Comparison of ENCODE assay signal across 15 cellular contexts in genomic region chr16:10623059-10623458, GRCh38. TPM values are rescaled to one million over a fixed set of nuclear protein-coding genes. Genes with fewer than 3 reads are reported as not detected.
DNase-seq lines count a peak whose midpoint lies in the region; ATAC-seq and TF ChIP-seq lines count a peak whose summit lies in the region.
"Had no signal": no experiment of that assay in that cellular context is flagged by ENCODE, and none has a peak within 500 bp of the region (broad histone marks: within the 10 kb centered on the region; RNA-seq: fewer than 3 reads in every experiment).

No MANE protein-coding gene starts in this region.

- H3K36me3 ChIP-seq in left ventricle myocardium inferior, result no peaks in the 10 kb centered on the region
- H3K36me3 ChIP-seq in heart right ventricle, result no peaks in the 10 kb centered on the region
- no peaks in the 10 kb centered on the region for H3K36me3 ChIP-seq in HEK293 (ENCODE audit: control insufficient read depth in 2 of 2, insufficient read depth in 1 of 2, low read length in 2 of 2)
- H3K36me3 ChIP-seq in lower lobe of right lung, result no peaks in the 10 kb centered on the region
- H3K36me3 ChIP-seq: BLaER1, HAP-1 had no signal

- no peak for DNase-seq in left ventricle myocardium inferior
- no peak for DNase-seq in heart right ventricle
- no peak for DNase-seq in lower lobe of right lung
- no peak for DNase-seq in progenitor cell of endocrine pancreas (ENCODE audit: low spot score, unreplicated experiment)
- DNase-seq in iPS-NIHi7 (ENCODE audit: extremely low spot score), result no peak
- DNase-seq in NCI-H1694 (lab: John Stamatoyannopoulos, UW), result no peak
- no peak for DNase-seq in activated CD4-positive, alpha-beta T cell treated with anti-CD3 and anti-CD28 coated beads, Interleukin-2, amount 50 U/mL, for 1 hour
- DNase-seq: 8988T; AML-193; CD8-positive, alpha-beta memory T cell; GOT3; HFFc6 had no signal

- H3K4me3 ChIP-seq in left ventricle myocardium inferior, result no peak overlapping the region
- H3K4me3 ChIP-seq in heart right ventricle, result no peak overlapping the region
- no peak overlapping the region for H3K4me3 ChIP-seq in HEK293 (ENCODE audit: low read depth, low read length)
- no peak overlapping the region for H3K4me3 ChIP-seq in lower lobe of right lung
- H3K4me3 ChIP-seq: BLaER1, HAP-1 had no signal

- CTCF ChIA-PET in HEK293 (lab: Yijun Ruan, JAX), result no interaction called here

- POLR2A ChIA-PET in HEK293 (lab: Yijun Ruan, JAX), result no interaction called here

- H3K27me3 ChIP-seq in left ventricle myocardium inferior (ENCODE audit: low read depth) (no peaks in the 10 kb centered on the region), heart right ventricle (no peaks in the 10 kb centered on the region), lower lobe of right lung (ENCODE audit: low read depth) (no peaks in the 10 kb centered on the region)
- H3K27me3 ChIP-seq: BLaER1 had no signal

- TF ChIP-seq CTCF in left ventricle myocardium inferior (IDR thresholded peaks at IDR 0.05; ENCODE audit: borderline replicate concordance) (no peak), heart right ventricle (IDR thresholded peaks at IDR 0.05) (no peak), HEK293 (tag by site-specific recombination; IDR thresholded peaks at IDR 0.05) (no peak), lower lobe of right lung (IDR thresholded peaks at IDR 0.05) (no peak), progenitor cell of endocrine pancreas (IDR thresholded peaks at IDR 0.05; ENCODE audit: unreplicated experiment) (no peak)

- no peak overlapping the region for H3K4me3 Mint-ChIP-seq in progenitor cell of endocrine pancreas (ENCODE audit: low read depth)
- H3K4me3 Mint-ChIP-seq: CD8-positive, alpha-beta memory T cell; HFFc6 had no signal

- H3K27me3 Mint-ChIP-seq in progenitor cell of endocrine pancreas, result peaks cover 13% of the 10 kb centered on the region

- H3K4me1 Mint-ChIP-seq in progenitor cell of endocrine pancreas (ENCODE audit: low read depth), result peaks cover 18% of the 10 kb centered on the region
- H3K4me1 Mint-ChIP-seq: CD8-positive, alpha-beta memory T cell had no signal

- H3K9me3 ChIP-seq in left ventricle myocardium inferior (replicated peaks) (no peaks in the 10 kb centered on the region), heart right ventricle (no peaks in the 10 kb centered on the region), HEK293 (ENCODE audit: control insufficient read depth, insufficient read depth, low read depth, low read length) (no peaks in the 10 kb centered on the region), lower lobe of right lung (no peaks in the 10 kb centered on the region)
- H3K9me3 ChIP-seq: BLaER1, HAP-1 had no signal

- ATAC-seq in heart right ventricle (no peak), lower lobe of right lung (no peak)

- peak overlapping the region; percentile 76 for H3K27ac ChIP-seq in left ventricle myocardium inferior (replicated peaks)
- peak overlapping the region in 4 of 10 donors; percentile 46 to 80 (median 64) for H3K27ac ChIP-seq in heart right ventricle
- no peak overlapping the region for H3K27ac ChIP-seq in HEK293 (ENCODE audit: extremely low read depth, low read depth, low read length)
- H3K27ac ChIP-seq in lower lobe of right lung, result peak overlapping the region; percentile 69
- H3K27ac ChIP-seq: BLaER1 had no signal

- H3K4me1 ChIP-seq in left ventricle myocardium inferior (peaks cover 25% of the 10 kb centered on the region), heart right ventricle (peaks cover 0 to 27% (median 15%) of the 10 kb centered on the region in 9 donors), HEK293 (ENCODE audit: control insufficient read depth, insufficient read depth, low read length) (no peaks in the 10 kb centered on the region), lower lobe of right lung (peaks cover 16% of the 10 kb centered on the region)

- 82 to 85% methylated on average over 3 of the region's 3 CpGs for WGBS in heart right ventricle, 2 donors

- no peaks in the 10 kb centered on the region for H3K9me3 Mint-ChIP-seq in progenitor cell of endocrine pancreas (ENCODE audit: low read depth)
- H3K9me3 Mint-ChIP-seq: HFFc6 had no signal

- H3K27ac Mint-ChIP-seq in progenitor cell of endocrine pancreas, result peak overlapping the region; percentile 82
- H3K27ac Mint-ChIP-seq: CD8-positive, alpha-beta memory T cell; HFFc6 had no signal

- H3K36me3 Mint-ChIP-seq in progenitor cell of endocrine pancreas (ENCODE audit: insufficient read depth), result no peaks in the 10 kb centered on the region
- H3K36me3 Mint-ChIP-seq: CD8-positive, alpha-beta memory T cell had no signal

- intact Hi-C loops in left ventricle myocardium inferior (cut with micrococcal nuclease) (no loop called here), heart right ventricle (cut with DNase I) (loop anchor here in 1 of 10 donors (10.0 kb wide), 1 partner anchor 98 kb away; no protein-coding TSS in a partner anchor), lower lobe of right lung (cut with DNase I) (no loop called here)

TF ChIP-seq in HEK293, 187 proteins besides CTCF, POLR2A, EP300 and RAD21:
- TF ChIP-seq ZNF280D (tag by site-specific recombination; IDR thresholded peaks at IDR 0.05), result no peak
- no peak for TF ChIP-seq OVOL3 (tag by site-specific recombination; IDR thresholded peaks at IDR 0.05)
- TF ChIP-seq ZNF121 (tag by site-specific recombination; IDR thresholded peaks at IDR 0.05), result 0 out of 2 replicates have a peak, but pooled peaks have one; percentile 24
- TF ChIP-seq SCRT1 (tag by site-specific recombination; IDR thresholded peaks at IDR 0.05; ENCODE audit: borderline replicate concordance), result no peak
- no peak for TF ChIP-seq ZBTB11 (tag by site-specific recombination; conservative IDR thresholded peaks at IDR 0.05; ENCODE audit: low read depth)
TF ChIP-seq in HEK293: peak in this region for 1.

RNA-seq across cellular contexts. Expression of gene EMP2, which starts 42.7 kb away (rescaled TPM):
- total RNA-seq in left ventricle myocardium inferior (60.5 TPM), heart right ventricle (100 to 1,000 TPM in 1 of 10 donors, 10 to 100 TPM in 9; 44.6 to 108 (median 62.0) TPM), lower lobe of right lung (518 TPM), progenitor cell of endocrine pancreas (10.5 and 11.6 TPM in 2 replicates)
- 10 to 100 TPM; 36.1 to 40.9 TPM for polyA plus RNA-seq in heart right ventricle
- total RNA-seq: CD8-positive, alpha-beta memory T cell had no signal
- polyA plus RNA-seq: CD8-positive, alpha-beta memory T cell had no signal
